30 cellular contexts compared by ENCODE assay signal in genomic region chrX:153836921-153837320, GRCh38. TPM values are rescaled to one million over a fixed set of nuclear protein-coding genes. Genes with fewer than 3 reads are reported as not detected.
DNase-seq lines count a peak whose midpoint lies in the region; ATAC-seq, FAIRE-seq and TF ChIP-seq lines count a peak whose summit lies in the region.
"Had no signal": no experiment of that assay in that cellular context is flagged by ENCODE, and none has a peak within 500 bp of the region (broad histone marks: within the 10 kb centered on the region; RNA-seq: fewer than 3 reads in every experiment).

No MANE protein-coding gene starts in this region.

- H3K36me3 ChIP-seq in K562 (ENCODE audit: control insufficient read depth, insufficient read depth, low read length) = no peaks in the 10 kb centered on the region
- H3K36me3 ChIP-seq: BE2C, BLaER1 had no signal

- H3K4me2 ChIP-seq in K562 (ENCODE audit: insufficient read depth, low read length) = no peak overlapping the region
- H3K4me2 ChIP-seq: BLaER1 had no signal

- no peaks in the 10 kb centered on the region for H3K36me3 Mint-ChIP-seq in mesothelial cell of epicardium
- no peaks in the 10 kb centered on the region for H3K36me3 Mint-ChIP-seq in activated naive CD4-positive, alpha-beta T cell treated with anti-CD3 and anti-CD28 coated beads, Interleukin-2, amount 10 ng/mL, durations not matched to agents 7 days and 5 days
- no peaks in the 10 kb centered on the region for H3K36me3 Mint-ChIP-seq in stimulated activated memory B cell treated with anti-CD40 and anti-IgM and Interleukin-4, amounts not matched to agents 10 μg/mL and 1 μg/mL and 100 μg/mL, for 72 hours
- H3K36me3 Mint-ChIP-seq in activated T-helper 2 cell treated with anti-CD3 and anti-CD28 coated beads, Interferon-gamma antibody, Interleukin-2, Interleukin-4, amounts not matched to agents 10 μg/mL and 5 μg/mL and 100 μg/mL, durations not matched to agents 14 hours and 24 hours and 36 hours (ENCODE audit: low read depth) = no peaks in the 10 kb centered on the region
- H3K36me3 Mint-ChIP-seq: CD14-positive monocyte; CD4-positive, alpha-beta memory T cell; CD4-positive, CD25-positive, alpha-beta regulatory T cell; CD8-positive, alpha-beta memory T cell had no signal

- no peaks in the 10 kb centered on the region for H3K79me2 ChIP-seq in K562 (ENCODE audit: control insufficient read depth, insufficient read depth, low read length)

- DNase-seq in MV-4-11 (lab: John Stamatoyannopoulos, UW) (peak; percentile 3), K562 (ENCODE audit: extremely low read depth in 1 of 4, low spot score in 3 of 4) (no peak), mesothelial cell of epicardium (ENCODE audit: low spot score in 2 of 2, unreplicated experiment in 2 of 2) (no peak), anterior cingulate cortex (lab: John Stamatoyannopoulos, UW) (no peak)
- DNase-seq in activated naive CD4-positive, alpha-beta T cell treated with anti-CD3 and anti-CD28 coated beads, Interleukin-2, amount 10 ng/mL, durations not matched to agents 7 days and 5 days = no peak
- no peak for DNase-seq in activated T-helper 2 cell treated with anti-CD3 and anti-CD28 coated beads, Interferon-gamma antibody, Interleukin-2, Interleukin-4, amounts not matched to agents 10 μg/mL and 5 μg/mL and 100 μg/mL, durations not matched to agents 14 hours and 24 hours and 36 hours (ENCODE audit: low spot score)
- DNase-seq: 8988T; ACHN; BE2C; C1 segment of cervical spinal cord; CD4-positive, alpha-beta memory T cell; CD4-positive, CD25-positive, alpha-beta regulatory T cell; CD8-positive, alpha-beta memory T cell; COR-L47; DMS 273 treated with DMSO at 0.1 percent for 48 hours; DMS153; DMS53; DMS79; DND-41; EL; GDM1 had no signal

- H3K9me3 Mint-ChIP-seq in mesothelial cell of epicardium = peaks cover 14% of the 10 kb centered on the region
- no peaks in the 10 kb centered on the region for H3K9me3 Mint-ChIP-seq in activated naive CD4-positive, alpha-beta T cell treated with anti-CD3 and anti-CD28 coated beads, Interleukin-2, amount 10 ng/mL, durations not matched to agents 7 days and 5 days
- H3K9me3 Mint-ChIP-seq in stimulated activated memory B cell treated with anti-CD40 and anti-IgM and Interleukin-4, amounts not matched to agents 10 μg/mL and 1 μg/mL and 100 μg/mL, for 72 hours = no peaks in the 10 kb centered on the region
- no peaks in the 10 kb centered on the region for H3K9me3 Mint-ChIP-seq in activated T-helper 2 cell treated with anti-CD3 and anti-CD28 coated beads, Interferon-gamma antibody, Interleukin-2, Interleukin-4, amounts not matched to agents 10 μg/mL and 5 μg/mL and 100 μg/mL, durations not matched to agents 14 hours and 24 hours and 36 hours
- H3K9me3 Mint-ChIP-seq: CD4-positive, alpha-beta memory T cell; CD8-positive, alpha-beta memory T cell had no signal

- peak overlapping the region; percentile 9 for H3K27ac Mint-ChIP-seq in mesothelial cell of epicardium
- H3K27ac Mint-ChIP-seq in activated naive CD4-positive, alpha-beta T cell treated with anti-CD3 and anti-CD28 coated beads, Interleukin-2, amount 10 ng/mL, durations not matched to agents 7 days and 5 days = no peak overlapping the region
- H3K27ac Mint-ChIP-seq in stimulated activated memory B cell treated with anti-CD40 and anti-IgM and Interleukin-4, amounts not matched to agents 10 μg/mL and 1 μg/mL and 100 μg/mL, for 72 hours = no peak overlapping the region
- H3K27ac Mint-ChIP-seq in activated T-helper 2 cell treated with anti-CD3 and anti-CD28 coated beads, Interferon-gamma antibody, Interleukin-2, Interleukin-4, amounts not matched to agents 10 μg/mL and 5 μg/mL and 100 μg/mL, durations not matched to agents 14 hours and 24 hours and 36 hours = no peak overlapping the region
- H3K27ac Mint-ChIP-seq: CD4-positive, CD25-positive, alpha-beta regulatory T cell; CD8-positive, alpha-beta memory T cell had no signal

- no peak for TF ChIP-seq POLR2A in K562 (conservative IDR thresholded peaks at IDR 0.05)

- no peak for TF ChIP-seq RAD21 in K562 (CRISPR knock-in tag; conservative IDR thresholded peaks at IDR 0.05 in 1 of 2, IDR thresholded peaks at IDR 0.05 in 1 of 2)

- H3K27me3 Mint-ChIP-seq in mesothelial cell of epicardium (ENCODE audit: low read depth) = peaks cover 42% of the 10 kb centered on the region
- peaks cover 47% of the 10 kb centered on the region for H3K27me3 Mint-ChIP-seq in activated naive CD4-positive, alpha-beta T cell treated with anti-CD3 and anti-CD28 coated beads, Interleukin-2, amount 10 ng/mL, durations not matched to agents 7 days and 5 days
- peaks cover 33% of the 10 kb centered on the region for H3K27me3 Mint-ChIP-seq in stimulated activated memory B cell treated with anti-CD40 and anti-IgM and Interleukin-4, amounts not matched to agents 10 μg/mL and 1 μg/mL and 100 μg/mL, for 72 hours
- H3K27me3 Mint-ChIP-seq in activated T-helper 2 cell treated with anti-CD3 and anti-CD28 coated beads, Interferon-gamma antibody, Interleukin-2, Interleukin-4, amounts not matched to agents 10 μg/mL and 5 μg/mL and 100 μg/mL, durations not matched to agents 14 hours and 24 hours and 36 hours (ENCODE audit: low read depth) = peaks cover 14% of the 10 kb centered on the region
- H3K27me3 Mint-ChIP-seq: CD4-positive, alpha-beta memory T cell had no signal

- no peak overlapping the region for H3K27ac ChIP-seq in K562 (ENCODE audit: extremely low read depth, low read depth, low read length)
- H3K27ac ChIP-seq: BLaER1 had no signal

- WGBS in K562 (ENCODE audit: insufficient coverage, low coverage, missing lambda C conversion rate) = 58% methylated on average over 6 of the region's 6 CpGs

- TF ChIP-seq CTCF in K562 (IDR thresholded peaks at IDR 0.05 in 2 of 3, conservative IDR thresholded peaks at IDR 0.05 in 1 of 3; ENCODE audit: insufficient read depth in 2 of 3, low read depth in 1 of 3, low read length in 3 of 3) = no peak
- no peak for TF ChIP-seq CTCF in mesothelial cell of epicardium (IDR thresholded peaks at IDR 0.05; ENCODE audit: unreplicated experiment)

- TF ChIP-seq EP300 in K562 (IDR thresholded peaks at IDR 0.05; ENCODE audit: low read length) = no peak

- ATAC-seq in K562 = no peak
- ATAC-seq in stimulated activated memory B cell treated with anti-CD40 and anti-IgM and Interleukin-4, amounts not matched to agents 10 μg/mL and 1 μg/mL and 100 μg/mL, for 72 hours = no peak
- ATAC-seq: GM12878 had no signal

- no peaks in the 10 kb centered on the region for H3K4me1 Mint-ChIP-seq in mesothelial cell of epicardium
- no peaks in the 10 kb centered on the region for H3K4me1 Mint-ChIP-seq in activated naive CD4-positive, alpha-beta T cell treated with anti-CD3 and anti-CD28 coated beads, Interleukin-2, amount 10 ng/mL, durations not matched to agents 7 days and 5 days
- H3K4me1 Mint-ChIP-seq in stimulated activated memory B cell treated with anti-CD40 and anti-IgM and Interleukin-4, amounts not matched to agents 10 μg/mL and 1 μg/mL and 100 μg/mL, for 72 hours = no peaks in the 10 kb centered on the region
- H3K4me1 Mint-ChIP-seq in activated T-helper 2 cell treated with anti-CD3 and anti-CD28 coated beads, Interferon-gamma antibody, Interleukin-2, Interleukin-4, amounts not matched to agents 10 μg/mL and 5 μg/mL and 100 μg/mL, durations not matched to agents 14 hours and 24 hours and 36 hours (ENCODE audit: low read depth) = no peaks in the 10 kb centered on the region
- H3K4me1 Mint-ChIP-seq: CD14-positive monocyte; CD4-positive, CD25-positive, alpha-beta regulatory T cell; CD8-positive, alpha-beta memory T cell had no signal

- CTCF ChIA-PET in K562 (lab: Yijun Ruan, JAX; ENCODE audit: low intra/inter-chr PET ratio) = no interaction called here
- CTCF ChIA-PET in activated naive CD4-positive, alpha-beta T cell treated with anti-CD3 and anti-CD28 coated beads, Interleukin-2, amount 10 ng/mL, durations not matched to agents 7 days and 5 days (lab: Charles Lee) = no interaction called here

- H3K9me3 ChIP-seq in K562 (replicated peaks; ENCODE audit: control insufficient read depth, insufficient read depth, low read depth, low read length) = no peaks in the 10 kb centered on the region
- H3K9me3 ChIP-seq: BE2C had no signal

- H3K9me1 ChIP-seq in K562 (ENCODE audit: control insufficient read depth, insufficient read depth, low read length) = no peaks in the 10 kb centered on the region

- H3K27me3 ChIP-seq in K562 (ENCODE audit: control insufficient read depth in 2 of 2, insufficient read depth in 2 of 2, low read length in 2 of 2) = peaks cover 3 to 15% of the 10 kb centered on the region in 2 experiments; a peak in 3 of 5 replicates
- H3K27me3 ChIP-seq: BE2C had no signal

- POLR2A ChIA-PET in K562 (lab: Yijun Ruan, JAX) = interaction anchor here (1.1 kb wide), 1 partner anchor 9 kb away, joined by 3 read pairs; no protein-coding TSS in a partner anchor

- no peak overlapping the region for H3K9ac ChIP-seq in K562 (ENCODE audit: insufficient read depth in 1 of 2, low read depth in 2 of 2, low read length in 2 of 2)
- H3K9ac ChIP-seq: BLaER1 had no signal

- no peak for FAIRE-seq in K562 (lab: Jason Lieb, UNC)
- FAIRE-seq: A204.1, GM12878, GM12892, GM18507 had no signal

- no peak overlapping the region for H2AFZ ChIP-seq in K562 (ENCODE audit: low read depth, low read length)

- 0 out of 2 replicates have a peak, but pooled peaks cover 3% of the 10 kb centered on the region for H4K20me1 ChIP-seq in K562 (replicated peaks; ENCODE audit: control insufficient read depth, insufficient read depth, low read length)

- in situ Hi-C loops in K562 (cut with MboI) = no loop called here

- H3K4me1 ChIP-seq in K562 (replicated peaks in 1 of 2; ENCODE audit: control insufficient read depth in 2 of 2, insufficient read depth in 2 of 2, low read length in 2 of 2) = no peaks in the 10 kb centered on the region; a peak in 1 of 5 replicates
- H3K4me1 ChIP-seq: BE2C, BLaER1 had no signal

- H3K4me3 Mint-ChIP-seq in mesothelial cell of epicardium = no peak overlapping the region
- H3K4me3 Mint-ChIP-seq in activated naive CD4-positive, alpha-beta T cell treated with anti-CD3 and anti-CD28 coated beads, Interleukin-2, amount 10 ng/mL, durations not matched to agents 7 days and 5 days = no peak overlapping the region
- H3K4me3 Mint-ChIP-seq in stimulated activated memory B cell treated with anti-CD40 and anti-IgM and Interleukin-4, amounts not matched to agents 10 μg/mL and 1 μg/mL and 100 μg/mL, for 72 hours = no peak overlapping the region
- no peak overlapping the region for H3K4me3 Mint-ChIP-seq in activated T-helper 2 cell treated with anti-CD3 and anti-CD28 coated beads, Interferon-gamma antibody, Interleukin-2, Interleukin-4, amounts not matched to agents 10 μg/mL and 5 μg/mL and 100 μg/mL, durations not matched to agents 14 hours and 24 hours and 36 hours (ENCODE audit: low read depth)
- H3K4me3 Mint-ChIP-seq: CD4-positive, alpha-beta memory T cell; CD8-positive, alpha-beta memory T cell had no signal

- no TSS peak for BruUV-seq in K562 (replicated peaks; lab: Mats Ljungman, UMichigan)

- intact Hi-C loops in K562 (cut with micrococcal nuclease) = no loop called here
- intact Hi-C loops in activated T-helper 2 cell treated with anti-CD3 and anti-CD28 coated beads, Interferon-gamma antibody, Interleukin-2, Interleukin-4, amounts not matched to agents 10 μg/mL and 5 μg/mL and 100 μg/mL, durations not matched to agents 14 hours and 24 hours and 36 hours (cut with micrococcal nuclease) = no loop called here

- H3K4me3 ChIP-seq in K562 = no peak overlapping the region
- H3K4me3 ChIP-seq: BLaER1, GM12878 had no signal

RNA-seq across cellular contexts. Expression of gene PDZD4, which starts 6.6 kb away (rescaled TPM):
- total RNA-seq in K562 (2011; cell fraction: chromatin; rRNA removed; ENCODE audit: low replicate concordance) = 0.46 TPM in 1 of 2 replicates, not detected in the other
- total RNA-seq in K562 (2011; cell fraction: nucleolus; rRNA removed) = 0.13 and 0.33 TPM in 2 replicates
- not detected in 2 replicates for total RNA-seq in K562 (2011; cell fraction: nucleoplasm; rRNA removed)
- total RNA-seq in K562 (2014; rRNA removed) (0.05 TPM in 1 of 2 replicates, not detected in the other), K562 (2014; rRNA removed; fragmentation: Illumina TruSeq; extraction: Trizol) (not detected in 2 replicates), K562 (2015; rRNA removed; fragmentation: Illumina TruSeq; extraction: Trizol) (not detected in 2 replicates), K562 (2021) (0.38 TPM in 1 of 2 replicates, not detected in the other), mesothelial cell of epicardium (6.8 to 8.8 TPM (median 7.6 TPM) in 3 replicates)
- polyA plus RNA-seq in K562 (2011; rRNA removed) (0.07 and 0.18 TPM in 2 replicates), K562 (2014; fragmentation: Illumina TruSeq; extraction: Trizol) (not detected in 2 replicates), K562 (2014; fragmentation: Nextera tagmentation; extraction: Ambion mirVana) (not detected), K562 (2014; rRNA removed) (0.08 TPM in 1 of 2 replicates, not detected in the other)
- polyA plus RNA-seq in K562 (2011; cell fraction: cytosol; rRNA removed) = 0.06 and 0.13 TPM in 2 replicates
- 1.1 and 1.4 TPM in 2 replicates for polyA plus RNA-seq in K562 (2011; cell fraction: nucleus; rRNA removed)
- 0.07 TPM in 1 of 2 replicates, not detected in the other for polyA plus RNA-seq in K562 (2012)
- not detected in 2 replicates for polyA minus RNA-seq in K562 (2011; rRNA and poly(A)+ RNA removed)
- not detected in 2 replicates for polyA minus RNA-seq in K562 (2011; cell fraction: cytosol; rRNA and poly(A)+ RNA removed)
- 0.33 TPM in 1 of 2 replicates, not detected in the other for polyA minus RNA-seq in K562 (2011; cell fraction: nucleus; rRNA and poly(A)+ RNA removed)
- total RNA-seq in activated T-helper 2 cell treated with anti-CD3 and anti-CD28 coated beads, Interferon-gamma antibody, Interleukin-2, Interleukin-4, amounts not matched to agents 10 μg/mL and 5 μg/mL and 100 μg/mL, durations not matched to agents 14 hours and 24 hours and 36 hours = 0.23 and 0.91 TPM in 2 replicates
- polyA plus RNA-seq: CD14-positive monocyte; CD4-positive, CD25-positive, alpha-beta regulatory T cell had no signal

RNA-seq across cellular contexts. Expression of gene SSR4, which starts 42.5 kb away (rescaled TPM):
- 87.7 and 259 TPM in 2 replicates for total RNA-seq in K562 (2011; cell fraction: chromatin; rRNA removed; ENCODE audit: low replicate concordance)
- 611 and 654 TPM in 2 replicates for total RNA-seq in K562 (2011; cell fraction: nucleolus; rRNA removed)
- total RNA-seq in K562 (2011; cell fraction: nucleoplasm; rRNA removed) = 313 and 394 TPM in 2 replicates
- 222 and 275 TPM in 2 replicates for total RNA-seq in K562 (2014; rRNA removed)
- total RNA-seq in K562 (2014; rRNA removed; fragmentation: Illumina TruSeq; extraction: Trizol) = 120 and 146 TPM in 2 replicates
- 299 and 311 TPM in 2 replicates for total RNA-seq in K562 (2015; rRNA removed; fragmentation: Illumina TruSeq; extraction: Trizol)
- total RNA-seq in K562 (2021) = 272 and 275 TPM in 2 replicates
- 255 and 290 TPM in 2 replicates for polyA plus RNA-seq in K562 (2011; rRNA removed)
- polyA plus RNA-seq in K562 (2011; cell fraction: cytosol; rRNA removed) = 616 and 1,308 TPM in 2 replicates
- polyA plus RNA-seq in K562 (2011; cell fraction: nucleus; rRNA removed) = 189 and 214 TPM in 2 replicates
- polyA plus RNA-seq in K562 (2012) = 287 and 544 TPM in 2 replicates
- 196 and 294 TPM in 2 replicates for polyA plus RNA-seq in K562 (2014; fragmentation: Illumina TruSeq; extraction: Trizol)
- 100 to 1,000 TPM; 469 to 492 TPM for polyA plus RNA-seq in K562 (2014; fragmentation: Nextera tagmentation; extraction: Ambion mirVana)
- 344 and 405 TPM in 2 replicates for polyA plus RNA-seq in K562 (2014; rRNA removed)
- 132 and 170 TPM in 2 replicates for polyA minus RNA-seq in K562 (2011; rRNA and poly(A)+ RNA removed)
- polyA minus RNA-seq in K562 (2011; cell fraction: cytosol; rRNA and poly(A)+ RNA removed) = 261 and 339 TPM in 2 replicates
- polyA minus RNA-seq in K562 (2011; cell fraction: nucleus; rRNA and poly(A)+ RNA removed) = 48.7 and 66.4 TPM in 2 replicates
- 213 to 228 TPM (median 214 TPM) in 3 replicates for total RNA-seq in mesothelial cell of epicardium
- 282 and 303 TPM in 2 replicates for total RNA-seq in activated T-helper 2 cell treated with anti-CD3 and anti-CD28 coated beads, Interferon-gamma antibody, Interleukin-2, Interleukin-4, amounts not matched to agents 10 μg/mL and 5 μg/mL and 100 μg/mL, durations not matched to agents 14 hours and 24 hours and 36 hours

RNA-seq across cellular contexts. Expression of gene IDH3G, which starts 42.7 kb away (rescaled TPM):
- 85.9 and 295 TPM in 2 replicates for total RNA-seq in K562 (2011; cell fraction: chromatin; rRNA removed; ENCODE audit: low replicate concordance)
- total RNA-seq in K562 (2011; cell fraction: nucleolus; rRNA removed) = 142 and 145 TPM in 2 replicates
- 98.2 and 107 TPM in 2 replicates for total RNA-seq in K562 (2011; cell fraction: nucleoplasm; rRNA removed)
- total RNA-seq in K562 (2014; rRNA removed) (62.4 and 70.5 TPM in 2 replicates), K562 (2014; rRNA removed; fragmentation: Illumina TruSeq; extraction: Trizol) (16.3 and 30.6 TPM in 2 replicates), K562 (2015; rRNA removed; fragmentation: Illumina TruSeq; extraction: Trizol) (34.1 and 39.2 TPM in 2 replicates), K562 (2021) (64.0 and 67.1 TPM in 2 replicates), mesothelial cell of epicardium (49.6 to 55.0 TPM (median 53.5 TPM) in 3 replicates)
- polyA plus RNA-seq in K562 (2011; rRNA removed) (37.9 and 74.6 TPM in 2 replicates), K562 (2014; fragmentation: Illumina TruSeq; extraction: Trizol) (72.5 and 80.1 TPM in 2 replicates), K562 (2014; fragmentation: Nextera tagmentation; extraction: Ambion mirVana) (10 to 100 TPM; 24.3 to 36.4 TPM), K562 (2014; rRNA removed) (63.2 and 69.3 TPM in 2 replicates)
- 81.4 and 108 TPM in 2 replicates for polyA plus RNA-seq in K562 (2011; cell fraction: cytosol; rRNA removed)
- polyA plus RNA-seq in K562 (2011; cell fraction: nucleus; rRNA removed) = 174 and 207 TPM in 2 replicates
- 78.2 and 88.3 TPM in 2 replicates for polyA plus RNA-seq in K562 (2012)
- polyA minus RNA-seq in K562 (2011; rRNA and poly(A)+ RNA removed) = 72.5 and 76.8 TPM in 2 replicates
- 47.7 and 58.4 TPM in 2 replicates for polyA minus RNA-seq in K562 (2011; cell fraction: cytosol; rRNA and poly(A)+ RNA removed)
- 49.9 and 58.3 TPM in 2 replicates for polyA minus RNA-seq in K562 (2011; cell fraction: nucleus; rRNA and poly(A)+ RNA removed)
- 70.8 and 72.4 TPM in 2 replicates for total RNA-seq in activated T-helper 2 cell treated with anti-CD3 and anti-CD28 coated beads, Interferon-gamma antibody, Interleukin-2, Interleukin-4, amounts not matched to agents 10 μg/mL and 5 μg/mL and 100 μg/mL, durations not matched to agents 14 hours and 24 hours and 36 hours

RNA-seq across cellular contexts. Expression of gene L1CAM, which starts 49.1 kb away (rescaled TPM):
- 1.9 and 4.7 TPM in 2 replicates for total RNA-seq in K562 (2011; cell fraction: chromatin; rRNA removed; ENCODE audit: low replicate concordance)
- 1.1 and 2.7 TPM in 2 replicates for total RNA-seq in K562 (2011; cell fraction: nucleolus; rRNA removed)
- total RNA-seq in K562 (2011; cell fraction: nucleoplasm; rRNA removed) = 1.5 and 1.8 TPM in 2 replicates
- total RNA-seq in K562 (2014; rRNA removed) (0.09 and 0.24 TPM in 2 replicates), K562 (2014; rRNA removed; fragmentation: Illumina TruSeq; extraction: Trizol) (0.10 and 0.40 TPM in 2 replicates), K562 (2015; rRNA removed; fragmentation: Illumina TruSeq; extraction: Trizol) (0.11 and 0.36 TPM in 2 replicates), K562 (2021) (0.29 and 0.86 TPM in 2 replicates), mesothelial cell of epicardium (1.4 to 2.1 TPM (median 2.1 TPM) in 3 replicates)
- polyA plus RNA-seq in K562 (2011; rRNA removed) (0.15 and 0.61 TPM in 2 replicates), K562 (2014; fragmentation: Illumina TruSeq; extraction: Trizol) (0.16 and 0.21 TPM in 2 replicates), K562 (2014; fragmentation: Nextera tagmentation; extraction: Ambion mirVana) (not detected), K562 (2014; rRNA removed) (0.62 TPM in 1 of 2 replicates, not detected in the other)
- polyA plus RNA-seq in K562 (2011; cell fraction: cytosol; rRNA removed) = 0.10 and 0.19 TPM in 2 replicates
- 1.4 and 1.7 TPM in 2 replicates for polyA plus RNA-seq in K562 (2011; cell fraction: nucleus; rRNA removed)
- polyA plus RNA-seq in K562 (2012) = 0.29 and 2.2 TPM in 2 replicates
- 0.18 and 0.21 TPM in 2 replicates for polyA minus RNA-seq in K562 (2011; rRNA and poly(A)+ RNA removed)
- 3.5 TPM in 1 of 2 replicates, not detected in the other for polyA minus RNA-seq in K562 (2011; cell fraction: cytosol; rRNA and poly(A)+ RNA removed)
- 0.44 and 1.1 TPM in 2 replicates for polyA minus RNA-seq in K562 (2011; cell fraction: nucleus; rRNA and poly(A)+ RNA removed)
- total RNA-seq in activated T-helper 2 cell treated with anti-CD3 and anti-CD28 coated beads, Interferon-gamma antibody, Interleukin-2, Interleukin-4, amounts not matched to agents 10 μg/mL and 5 μg/mL and 100 μg/mL, durations not matched to agents 14 hours and 24 hours and 36 hours = 0.83 and 0.98 TPM in 2 replicates
- polyA plus RNA-seq: CD14-positive monocyte had no signal

RNA-seq across cellular contexts. Expression of gene SRPK3, which starts 56.1 kb away (rescaled TPM):
- 0.42 TPM in 1 of 2 replicates, not detected in the other for total RNA-seq in K562 (2011; cell fraction: chromatin; rRNA removed; ENCODE audit: low replicate concordance)
- 0.17 and 0.39 TPM in 2 replicates for total RNA-seq in K562 (2011; cell fraction: nucleolus; rRNA removed)
- 0.07 TPM in 1 of 2 replicates, not detected in the other for total RNA-seq in K562 (2011; cell fraction: nucleoplasm; rRNA removed)
- total RNA-seq in K562 (2014; rRNA removed) = 0.09 TPM in 1 of 2 replicates, not detected in the other
- not detected in 2 replicates for total RNA-seq in K562 (2014; rRNA removed; fragmentation: Illumina TruSeq; extraction: Trizol)
- not detected in 2 replicates for total RNA-seq in K562 (2015; rRNA removed; fragmentation: Illumina TruSeq; extraction: Trizol)
- 0.04 TPM in 1 of 2 replicates, not detected in the other for total RNA-seq in K562 (2021)
- polyA plus RNA-seq in K562 (2011; rRNA removed) = 0.01 and 0.12 TPM in 2 replicates
- 0.03 and 0.15 TPM in 2 replicates for polyA plus RNA-seq in K562 (2011; cell fraction: cytosol; rRNA removed)
- polyA plus RNA-seq in K562 (2011; cell fraction: nucleus; rRNA removed) = 0.07 and 0.27 TPM in 2 replicates
- 0.84 and 1.1 TPM in 2 replicates for polyA plus RNA-seq in K562 (2012)
- polyA plus RNA-seq in K562 (2014; fragmentation: Illumina TruSeq; extraction: Trizol) = 0.03 TPM in 1 of 2 replicates, not detected in the other
- polyA plus RNA-seq in K562 (2014; fragmentation: Nextera tagmentation; extraction: Ambion mirVana) = under 1 TPM; 0.04 to 0.06 TPM
- 0.03 and 0.07 TPM in 2 replicates for polyA plus RNA-seq in K562 (2014; rRNA removed)
- polyA minus RNA-seq in K562 (2011; rRNA and poly(A)+ RNA removed) = not detected in 2 replicates
- polyA minus RNA-seq in K562 (2011; cell fraction: cytosol; rRNA and poly(A)+ RNA removed) = not detected in 2 replicates
- 0.11 and 0.13 TPM in 2 replicates for polyA minus RNA-seq in K562 (2011; cell fraction: nucleus; rRNA and poly(A)+ RNA removed)
- total RNA-seq in mesothelial cell of epicardium = 0.14 to 0.16 TPM in 2 of 3 replicates, not detected in the other
- total RNA-seq in activated T-helper 2 cell treated with anti-CD3 and anti-CD28 coated beads, Interferon-gamma antibody, Interleukin-2, Interleukin-4, amounts not matched to agents 10 μg/mL and 5 μg/mL and 100 μg/mL, durations not matched to agents 14 hours and 24 hours and 36 hours = not detected in 2 replicates
- total RNA-seq: A673; CD4-positive, alpha-beta memory T cell; CD4-positive, CD25-positive, alpha-beta regulatory T cell; CD8-positive, alpha-beta memory T cell; G401; GM12878 had no signal
- polyA plus RNA-seq: CD14-positive monocyte; CD4-positive, alpha-beta memory T cell; CD4-positive, CD25-positive, alpha-beta regulatory T cell; CD8-positive, alpha-beta memory T cell had no signal
